In genomic region chr13:39786091-39786490, GRCh38 we compare ENCODE assay signal across 17 cellular contexts.
DNase-seq lines count a peak whose midpoint lies in the region; ATAC-seq lines count a peak whose summit lies in the region.
"Had no signal": no experiment of that assay in that cellular context is flagged by ENCODE, and none has a peak within 500 bp of the region (broad histone marks: within the 10 kb centered on the region; RNA-seq: fewer than 3 reads in every experiment).

No MANE protein-coding gene starts in this region.

- DNase-seq in NCI-H82 (lab: John Stamatoyannopoulos, UW): peak; percentile 59
- no peak for DNase-seq in NCI-H82 treated with DMSO at 0.1 percent for 48 hours (lab: John Stamatoyannopoulos, UW; ENCODE audit: unreplicated experiment)
- no peak for DNase-seq in activated T-helper 2 cell treated with anti-CD3 and anti-CD28 coated beads, Interferon-gamma antibody, Interleukin-2, Interleukin-4, amounts not matched to agents 10 μg/mL and 5 μg/mL and 100 μg/mL, durations not matched to agents 14 hours and 24 hours and 36 hours (ENCODE audit: low spot score)
- no peak for DNase-seq in left lobe of liver (ENCODE audit: low spot score)
- peak; percentile 39 for DNase-seq in retina
- DNase-seq in activated CD8-positive, alpha-beta memory T cell treated with anti-CD3 and anti-CD28 coated beads, Interleukin-2, amount 50 U/mL, for 4 hours: no peak
- DNase-seq: Caco-2; CD4-positive, CD25-positive, alpha-beta regulatory T cell; DMS153; MG63; NCI-H1092 treated with DMSO at 0.1 percent for 48 hours; NCI-H2227 treated with DMSO at 0.1 percent for 48 hours; NCI-H524 treated with DMSO at 0.1 percent for 48 hours; SHP77 treated with DMSO at 0.1 percent for 48 hours had no signal

- ATAC-seq in left lobe of liver (peak; percentile 39), HG03039 (IDR thresholded peaks at IDR 0.05; ENCODE audit: unreplicated experiment) (no peak), HG02588 (IDR thresholded peaks at IDR 0.05; ENCODE audit: unreplicated experiment) (no peak)

- intact Hi-C loops in activated T-helper 2 cell treated with anti-CD3 and anti-CD28 coated beads, Interferon-gamma antibody, Interleukin-2, Interleukin-4, amounts not matched to agents 10 μg/mL and 5 μg/mL and 100 μg/mL, durations not matched to agents 14 hours and 24 hours and 36 hours (cut with micrococcal nuclease): no loop called here

- peaks cover 17% of the 10 kb centered on the region for H3K9me3 Mint-ChIP-seq in activated T-helper 2 cell treated with anti-CD3 and anti-CD28 coated beads, Interferon-gamma antibody, Interleukin-2, Interleukin-4, amounts not matched to agents 10 μg/mL and 5 μg/mL and 100 μg/mL, durations not matched to agents 14 hours and 24 hours and 36 hours

- H3K27ac Mint-ChIP-seq in activated T-helper 2 cell treated with anti-CD3 and anti-CD28 coated beads, Interferon-gamma antibody, Interleukin-2, Interleukin-4, amounts not matched to agents 10 μg/mL and 5 μg/mL and 100 μg/mL, durations not matched to agents 14 hours and 24 hours and 36 hours: peak overlapping the region; percentile 27
- H3K27ac Mint-ChIP-seq: B cell had no signal

- no peaks in the 10 kb centered on the region for H3K27me3 Mint-ChIP-seq in activated T-helper 2 cell treated with anti-CD3 and anti-CD28 coated beads, Interferon-gamma antibody, Interleukin-2, Interleukin-4, amounts not matched to agents 10 μg/mL and 5 μg/mL and 100 μg/mL, durations not matched to agents 14 hours and 24 hours and 36 hours (ENCODE audit: low read depth)
- H3K27me3 Mint-ChIP-seq: B cell; CD4-positive, CD25-positive, alpha-beta regulatory T cell had no signal

- H3K4me1 Mint-ChIP-seq in activated T-helper 2 cell treated with anti-CD3 and anti-CD28 coated beads, Interferon-gamma antibody, Interleukin-2, Interleukin-4, amounts not matched to agents 10 μg/mL and 5 μg/mL and 100 μg/mL, durations not matched to agents 14 hours and 24 hours and 36 hours (ENCODE audit: low read depth): peaks cover 30% of the 10 kb centered on the region
- H3K4me1 Mint-ChIP-seq: B cell had no signal

- peaks cover 4% of the 10 kb centered on the region for H3K36me3 Mint-ChIP-seq in activated T-helper 2 cell treated with anti-CD3 and anti-CD28 coated beads, Interferon-gamma antibody, Interleukin-2, Interleukin-4, amounts not matched to agents 10 μg/mL and 5 μg/mL and 100 μg/mL, durations not matched to agents 14 hours and 24 hours and 36 hours (ENCODE audit: low read depth)

- no peak overlapping the region for H3K4me3 Mint-ChIP-seq in activated T-helper 2 cell treated with anti-CD3 and anti-CD28 coated beads, Interferon-gamma antibody, Interleukin-2, Interleukin-4, amounts not matched to agents 10 μg/mL and 5 μg/mL and 100 μg/mL, durations not matched to agents 14 hours and 24 hours and 36 hours (ENCODE audit: low read depth)
- H3K4me3 Mint-ChIP-seq: B cell; CD4-positive, CD25-positive, alpha-beta regulatory T cell had no signal

Comparison
In these comparisons a context has a peak if more than half of its experiments do, and no peak if none do; other contexts are left out.
1. DNase-seq: peak in NCI-H82 (single experiment) and retina (single experiment); none in NCI-H82 treated with DMSO at 0.1 percent for 48 hours (single experiment), activated T-helper 2 cell treated with anti-CD3 and anti-CD28 coated beads, Interferon-gamma antibody, Interleukin-2, Interleukin-4, amounts not matched to agents 10 μg/mL and 5 μg/mL and 100 μg/mL, durations not matched to agents 14 hours and 24 hours and 36 hours (single experiment), left lobe of liver (single experiment) and activated CD8-positive, alpha-beta memory T cell treated with anti-CD3 and anti-CD28 coated beads, Interleukin-2, amount 50 U/mL, for 4 hours (single experiment).